Comparison of ENCODE assay signal across 8 cellular contexts in genomic region chr6:84227044-84227433, GRCh38. TPM values are rescaled to one million over a fixed set of nuclear protein-coding genes. Genes with fewer than 3 reads are reported as not detected.
DNase-seq lines count a peak whose midpoint lies in the region; ATAC-seq and TF ChIP-seq lines count a peak whose summit lies in the region.

No MANE protein-coding gene starts in this region.

- no CpG with 5 or more reads among the region's 14 CpGs for WGBS in neuronal stem cell (ENCODE audit: extremely low coverage in 2 of 2, insufficient read length in 2 of 2, insufficient replicate concordance in 1 of 2), 2 donors

- H3K14ac ChIP-seq in neuronal stem cell (ENCODE audit: low read length), result peak overlapping the region; percentile 64

- H4K8ac ChIP-seq in neuronal stem cell (ENCODE audit: low read depth, low read length), result no peak overlapping the region

- CTCF ChIA-PET in Calu3 (lab: Charles Lee), result interaction anchor here (0.8 to 0.9 kb wide), 2 partner anchors 367 to 612 kb away, joined by 3 read pairs; partner anchors contain the start of gene CYB5R4
- CTCF ChIA-PET in Panc1 (lab: Charles Lee), result no interaction called here

- H2AK5ac ChIP-seq in neuronal stem cell (ENCODE audit: low read depth, low read length), result no peak overlapping the region

- no peaks in the 10 kb centered on the region for H3K79me1 ChIP-seq in neuronal stem cell (ENCODE audit: low read depth, low read length)

- H3K27ac Mint-ChIP-seq in Calu3 (ENCODE audit: unreplicated experiment), result peak overlapping the region; percentile 32

- peaks cover 16% of the 10 kb centered on the region for H3K27me3 Mint-ChIP-seq in Calu3 (ENCODE audit: unreplicated experiment)

- H3K36me3 Mint-ChIP-seq in Calu3 (ENCODE audit: insufficient read depth, unreplicated experiment), result peaks cover 13% of the 10 kb centered on the region

- H3K9me3 ChIP-seq in Panc1 (ENCODE audit: control insufficient read depth, insufficient read depth, low read depth, low read length) (no peaks in the 10 kb centered on the region), neuronal stem cell (replicated peaks in 1 of 2; ENCODE audit: control insufficient read depth in 2 of 2, insufficient read depth in 1 of 2, low read depth in 1 of 2, low read length in 2 of 2) (no peaks in the 10 kb centered on the region)

- H3K9me3 Mint-ChIP-seq in Calu3 (ENCODE audit: low read depth, unreplicated experiment), result no peaks in the 10 kb centered on the region

- H3K4me3 ChIP-seq in Panc1 (ENCODE audit: low read depth in 2 of 2, low read length in 2 of 2) (peak overlapping the region; percentile 90 to 100), neuronal stem cell (ENCODE audit: low read length in 2 of 2) (peak overlapping the region; percentile 79 to 88)

- H3K27me3 ChIP-seq in Panc1 (ENCODE audit: control insufficient read depth, insufficient read depth, low read length) (peaks cover 11% of the 10 kb centered on the region), neuronal stem cell (ENCODE audit: control insufficient read depth in 3 of 3, insufficient read depth in 3 of 3, low read depth in 1 of 3, low read length in 3 of 3) (peaks cover 0 to 4% (median 3%) of the 10 kb centered on the region in 3 experiments)

- H2BK15ac ChIP-seq in neuronal stem cell (ENCODE audit: low read length), result no peak overlapping the region

- H3K27ac ChIP-seq in Panc1 (ENCODE audit: low read length) (peak overlapping the region; percentile 93), neuronal stem cell (replicated peaks; ENCODE audit: low read length) (no peak overlapping the region)

- H2AFZ ChIP-seq in neuronal stem cell (ENCODE audit: low read length), result peak overlapping the region; percentile 97

- no peak overlapping the region for H3K23ac ChIP-seq in neuronal stem cell (ENCODE audit: low read depth, low read length, poor library complexity)

- DNase-seq in Calu3, result no peak
- no peak for DNase-seq in Panc1 (ENCODE audit: low read depth, low spot score)
- DNase-seq in neuronal stem cell (ENCODE audit: low spot score), result no peak
- no peak for DNase-seq in COLO668 (lab: John Stamatoyannopoulos, UW; ENCODE audit: unreplicated experiment)
- no peak for DNase-seq in NOMO-1 treated with dmso at 0.1 percent for 144 hours (lab: John Stamatoyannopoulos, UW; ENCODE audit: unreplicated experiment)
- no peak for DNase-seq in stimulated activated naive CD4-positive, alpha-beta T cell (lab: John Stamatoyannopoulos, UW)

- H3K18ac ChIP-seq in neuronal stem cell (ENCODE audit: low read length), result peak overlapping the region; percentile 85

- peak overlapping the region; percentile 84 for H3K4me3 Mint-ChIP-seq in Calu3 (ENCODE audit: low read depth, unreplicated experiment)

- ATAC-seq in GM21825 (IDR thresholded peaks at IDR 0.05; ENCODE audit: unreplicated experiment) (peak; percentile 2), Panc1 (peak; percentile 30), esophagus mucosa (peak; percentile 38)

- POLR2A ChIA-PET in Panc1 (lab: Charles Lee), result interaction anchor here (0.6 kb wide), 1 partner anchor 357 kb away, joined by 4 read pairs; no protein-coding TSS in a partner anchor

- in situ Hi-C loops in Panc1 (cut with HindIII; ENCODE audit: low pct_unique_long_range_greater_than_20kb, low sequenced_read_pairs), result no loop called here

- peaks cover 9% of the 10 kb centered on the region for H3K4me1 Mint-ChIP-seq in Calu3 (ENCODE audit: low read depth, unreplicated experiment)

- H3K36me3 ChIP-seq in Panc1 (ENCODE audit: control insufficient read depth, insufficient read depth, low read length) (no peaks in the 10 kb centered on the region), neuronal stem cell (replicated peaks in 1 of 2; ENCODE audit: control insufficient read depth in 2 of 2, insufficient read depth in 2 of 2, low read length in 2 of 2) (peaks cover 0 to 24% of the 10 kb centered on the region in 2 donors)

- H3K9ac ChIP-seq in neuronal stem cell (ENCODE audit: low read depth, low read length, poor library complexity), result peak overlapping the region; percentile 90

- H2BK12ac ChIP-seq in neuronal stem cell (ENCODE audit: low read length), result no peak overlapping the region

- H2BK120ac ChIP-seq in neuronal stem cell (ENCODE audit: low read depth, low read length), result no peak overlapping the region

- intact Hi-C loops in Calu3 (cut with micrococcal nuclease; ENCODE audit: unreplicated experiment) (no loop called here), Panc1 (cut with micrococcal nuclease; ENCODE audit: unreplicated experiment) (loop anchor here (10.0 kb wide), 1 partner anchor 612 kb away; no protein-coding TSS in a partner anchor)

- H3K4ac ChIP-seq in neuronal stem cell (ENCODE audit: low read length), result no peak overlapping the region

- H3K4me1 ChIP-seq in Panc1 (ENCODE audit: control insufficient read depth, insufficient read depth, low read length) (peaks cover 6% of the 10 kb centered on the region), neuronal stem cell (ENCODE audit: control insufficient read depth in 2 of 2, insufficient read depth in 1 of 2, low read depth in 1 of 2, low read length in 2 of 2) (peaks cover 2% of the 10 kb centered on the region in 2 donors)

- H3K4me2 ChIP-seq in neuronal stem cell (ENCODE audit: insufficient read depth, low read length, poor library complexity, severe bottlenecking), result peak overlapping the region; percentile 93

- peak overlapping the region; percentile 55 for H2BK5ac ChIP-seq in neuronal stem cell (ENCODE audit: low read length)

- H4K91ac ChIP-seq in neuronal stem cell (ENCODE audit: low read depth, low read length, poor library complexity), result no peak overlapping the region

- TF ChIP-seq CTCF in Calu3 (IDR thresholded peaks at IDR 0.05; ENCODE audit: unreplicated experiment), result no peak
- no peak for TF ChIP-seq CTCF in Panc1 (IDR thresholded peaks at IDR 0.05)

- BruUV-seq in Calu3 (replicated peaks; lab: Mats Ljungman, UMichigan), result no TSS peak
- BruUV-seq in Panc1 (replicated peaks; lab: Mats Ljungman, UMichigan), result no TSS peak

RNA-seq across cellular contexts. Expression of gene CEP162, which starts 0.4 kb away (rescaled TPM):
- total RNA-seq in Calu3 (2022) (6.3 and 8.2 TPM in 2 replicates), Panc1 (2021; ENCODE audit: unreplicated experiment) (5.3 TPM), esophagus mucosa (4.5 TPM)
- polyA plus RNA-seq in Panc1 (2012; ENCODE audit: insufficient read length), result 1.6 TPM
- polyA plus RNA-seq in neuronal stem cell (2013, experiment 1 of 2), result 7.9 TPM
- polyA plus RNA-seq in neuronal stem cell (2013, experiment 2 of 2), result 7.9 TPM
